Comparison of ENCODE assay signal across 9 cellular contexts in the genomic region with DNA sequence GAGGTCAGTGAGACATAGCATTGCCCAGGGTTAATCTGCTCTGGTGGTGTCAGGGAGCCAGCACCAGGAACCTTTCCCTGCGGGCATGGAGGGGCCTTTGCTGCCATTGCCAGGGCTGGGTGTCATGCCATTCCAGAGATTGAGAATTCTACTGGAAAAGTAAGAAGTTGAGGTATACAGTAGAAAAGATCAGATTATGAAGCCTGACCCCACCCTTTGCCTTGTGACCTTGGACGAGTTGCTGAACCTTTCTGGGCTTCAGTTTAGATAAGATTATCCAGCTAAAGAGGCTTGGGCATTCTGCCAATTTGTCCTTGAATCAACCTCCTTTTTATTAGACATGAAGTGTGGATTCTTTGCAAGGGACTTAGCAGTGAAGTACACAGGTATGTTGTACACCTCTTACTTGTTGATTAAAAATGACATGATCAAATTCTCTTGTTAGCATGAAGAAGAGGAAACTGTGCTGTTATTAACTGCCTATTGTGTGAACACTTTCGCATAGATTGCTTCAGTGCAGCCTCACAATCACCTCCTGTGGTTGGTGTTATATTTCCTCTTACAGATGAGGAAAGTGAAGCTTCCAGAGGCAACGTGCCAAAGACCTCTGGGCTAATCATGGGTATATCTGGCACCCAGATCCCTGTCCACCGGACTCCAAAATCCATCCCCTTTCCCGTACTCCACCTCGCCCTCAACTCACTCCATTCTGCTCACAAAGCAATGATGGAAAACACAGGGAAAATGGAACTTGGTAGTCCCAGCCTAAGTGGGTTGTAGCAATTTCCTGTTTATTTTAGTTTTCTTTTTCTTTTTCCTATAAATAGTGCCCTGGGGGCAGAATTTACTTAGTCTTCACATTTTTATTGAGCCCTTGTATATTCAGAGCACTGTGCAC.
DNase-seq lines count a peak whose midpoint lies in the region; ATAC-seq and TF ChIP-seq lines count a peak whose summit lies in the region.
"Had no signal": no experiment of that assay in that cellular context is flagged by ENCODE, and none has a peak within 500 bp of the region (broad histone marks: within the 10 kb centered on the region; RNA-seq: fewer than 3 reads in every experiment).

No MANE protein-coding gene starts in this region.

- no peaks in the 10 kb centered on the region for H3K27me3 Mint-ChIP-seq in activated T-helper 17 cell treated with anti-CD3 and anti-CD28 coated beads, Interleukin-2, amount 50 U/mL, for 72 hours
- peaks cover 21 to 29% (median 29%) of the 10 kb centered on the region in 3 donors for H3K27me3 Mint-ChIP-seq in CD14-positive monocyte (ENCODE audit: low read depth in 3 of 3)

- DNase-seq in DMS79 (lab: John Stamatoyannopoulos, UW) (peak; percentile 55), NCI-H1092 treated with DMSO at 0.1 percent for 48 hours (lab: John Stamatoyannopoulos, UW) (peak; percentile 68), mesenteric fat pad (ENCODE audit: low spot score) (peak; percentile 62), CD14-positive monocyte (ENCODE audit: low spot score) (no peak)
- DNase-seq in stimulated activated naive CD4-positive, alpha-beta T cell treated with Interleukin-2 at 50 U/mL for 16 hours (lab: John Stamatoyannopoulos, UW), result no peak
- DNase-seq: psoas muscle had no signal

- ATAC-seq in activated T-helper 17 cell treated with anti-CD3 and anti-CD28 coated beads, Interleukin-2, amount 50 U/mL, for 72 hours (replicated peaks), result no peak
- ATAC-seq in HG02588 (IDR thresholded peaks at IDR 0.05; ENCODE audit: unreplicated experiment) (no peak), GM21390 (IDR thresholded peaks at IDR 0.05; ENCODE audit: unreplicated experiment) (no peak)

- no peaks in the 10 kb centered on the region for H3K36me3 Mint-ChIP-seq in activated T-helper 17 cell treated with anti-CD3 and anti-CD28 coated beads, Interleukin-2, amount 50 U/mL, for 72 hours (ENCODE audit: low read depth)
- peaks cover 0 to 7% of the 10 kb centered on the region in 2 donors for H3K36me3 Mint-ChIP-seq in CD14-positive monocyte

- peaks cover 5% of the 10 kb centered on the region for H3K9me3 Mint-ChIP-seq in activated T-helper 17 cell treated with anti-CD3 and anti-CD28 coated beads, Interleukin-2, amount 50 U/mL, for 72 hours
- H3K9me3 Mint-ChIP-seq in CD14-positive monocyte, result peaks cover 0 to 12% (median 6%) of the 10 kb centered on the region in 7 donors

- TF ChIP-seq CTCF in CD14-positive monocyte (IDR thresholded peaks at IDR 0.05), result no peak

- H3K4me3 Mint-ChIP-seq in activated T-helper 17 cell treated with anti-CD3 and anti-CD28 coated beads, Interleukin-2, amount 50 U/mL, for 72 hours, result no peak overlapping the region
- H3K4me3 Mint-ChIP-seq in CD14-positive monocyte, result peak overlapping the region in 1 of 2 donors; percentile 43

- intact Hi-C loops in CD14-positive monocyte (cut with micrococcal nuclease), result no loop called here

- peaks cover 40% of the 10 kb centered on the region for H3K4me1 Mint-ChIP-seq in activated T-helper 17 cell treated with anti-CD3 and anti-CD28 coated beads, Interleukin-2, amount 50 U/mL, for 72 hours
- peaks cover 24% of the 10 kb centered on the region for H3K4me1 Mint-ChIP-seq in CD14-positive monocyte

- H3K27ac Mint-ChIP-seq in activated T-helper 17 cell treated with anti-CD3 and anti-CD28 coated beads, Interleukin-2, amount 50 U/mL, for 72 hours, result peak overlapping the region; percentile 58
- peak overlapping the region in 1 of 7 donors; percentile 32 for H3K27ac Mint-ChIP-seq in CD14-positive monocyte

Comparison
In these comparisons a context has a peak if more than half of its experiments do, and no peak if none do; other contexts are left out.
1. DNase-seq: peak in DMS79 (single experiment), NCI-H1092 treated with DMSO at 0.1 percent for 48 hours (single experiment) and mesenteric fat pad (single experiment); none in stimulated activated naive CD4-positive, alpha-beta T cell treated with Interleukin-2 at 50 U/mL for 16 hours (single experiment) and CD14-positive monocyte (single experiment).